ENCODE assay signal across 16 cellular contexts in genomic region chr1:37537378-37537777, GRCh38. TPM values are rescaled to one million over a fixed set of nuclear protein-coding genes. Genes with fewer than 3 reads are reported as not detected.
DNase-seq lines count a peak whose midpoint lies in the region; ATAC-seq, FAIRE-seq and TF ChIP-seq lines count a peak whose summit lies in the region.
"Had no signal": no experiment of that assay in that cellular context is flagged by ENCODE, and none has a peak within 500 bp of the region (broad histone marks: within the 10 kb centered on the region; RNA-seq: fewer than 3 reads in every experiment).

No MANE protein-coding gene starts in this region.

- no peak for TF ChIP-seq EP300 in K562 (IDR thresholded peaks at IDR 0.05; ENCODE audit: low read length)

- H3K27ac ChIP-seq in K562 (ENCODE audit: extremely low read depth, low read depth, low read length) (no peak overlapping the region), lower lobe of right lung (no peak overlapping the region), testis (no peak overlapping the region)
- H3K27ac ChIP-seq: neutrophil, SJSA1, suprapubic skin had no signal

- no peaks in the 10 kb centered on the region for H3K79me2 ChIP-seq in K562 (ENCODE audit: control insufficient read depth, insufficient read depth, low read length)

- in situ Hi-C loops in Caki2 (cut with HindIII; ENCODE audit: low pct_unique_long_range_greater_than_20kb, low sequenced_read_pairs), result no loop called here
- in situ Hi-C loops in K562 (cut with MboI), result no loop called here

- H3K4me2 ChIP-seq in K562 (ENCODE audit: insufficient read depth, low read length), result no peak overlapping the region

- TF ChIP-seq CTCF in K562 (IDR thresholded peaks at IDR 0.05 in 2 of 3, conservative IDR thresholded peaks at IDR 0.05 in 1 of 3; ENCODE audit: insufficient read depth in 2 of 3, low read depth in 1 of 3, low read length in 3 of 3) (no peak), lower lobe of right lung (IDR thresholded peaks at IDR 0.05) (no peak), testis (IDR thresholded peaks at IDR 0.05) (no peak)

- H3K9ac ChIP-seq in K562 (ENCODE audit: insufficient read depth in 1 of 2, low read depth in 2 of 2, low read length in 2 of 2), result no peak overlapping the region

- no peaks in the 10 kb centered on the region for H3K27me3 ChIP-seq in K562 (ENCODE audit: control insufficient read depth in 2 of 2, insufficient read depth in 2 of 2, low read length in 2 of 2)
- no peaks in the 10 kb centered on the region for H3K27me3 ChIP-seq in lower lobe of right lung (ENCODE audit: low read depth)
- no peaks in the 10 kb centered on the region for H3K27me3 ChIP-seq in testis
- H3K27me3 ChIP-seq: neutrophil, SJSA1, suprapubic skin had no signal

- H3K4me1 ChIP-seq in K562 (replicated peaks in 1 of 2; ENCODE audit: control insufficient read depth in 2 of 2, insufficient read depth in 2 of 2, low read length in 2 of 2), result peaks cover 0 to 2% of the 10 kb centered on the region in 2 experiments; a peak in 1 of 5 replicates
- H3K4me1 ChIP-seq in lower lobe of right lung, result peaks cover 9% of the 10 kb centered on the region
- H3K4me1 ChIP-seq in testis, result no peaks in the 10 kb centered on the region

- H3K36me3 ChIP-seq in K562 (ENCODE audit: control insufficient read depth, insufficient read depth, low read length), result peaks cover 67% of the 10 kb centered on the region
- H3K36me3 ChIP-seq in lower lobe of right lung, result peaks cover 70% of the 10 kb centered on the region
- H3K36me3 ChIP-seq in testis (ENCODE audit: low read depth, missing control alignments), result no peaks in the 10 kb centered on the region

- H3K9me3 ChIP-seq in K562 (replicated peaks; ENCODE audit: control insufficient read depth, insufficient read depth, low read depth, low read length) (no peaks in the 10 kb centered on the region), lower lobe of right lung (no peaks in the 10 kb centered on the region), testis (no peaks in the 10 kb centered on the region)
- H3K9me3 ChIP-seq: neutrophil, SJSA1, suprapubic skin had no signal

- no peak for FAIRE-seq in K562 (lab: Jason Lieb, UNC)
- FAIRE-seq: D721Med, islet of Langerhans had no signal

- H3K9me1 ChIP-seq in K562 (ENCODE audit: control insufficient read depth, insufficient read depth, low read length), result no peaks in the 10 kb centered on the region

- no peak overlapping the region for H2AFZ ChIP-seq in K562 (ENCODE audit: low read depth, low read length)

- DNase-seq in Caki2 (ENCODE audit: low read depth) (peak; percentile 52), NCI-H2107 (lab: John Stamatoyannopoulos, UW) (peak; percentile 36), K562 (ENCODE audit: extremely low read depth in 1 of 4, low spot score in 3 of 4) (no peak), lower lobe of right lung (no peak), cardiac septum (ENCODE audit: low spot score) (no peak), testis (no peak)
- DNase-seq: activated CD4-positive, CD25-positive, alpha-beta regulatory T cell; activated naive CD8-positive, alpha-beta T cell treated with anti-CD3 and anti-CD28 coated beads, Interleukin-2, amount 10 ng/mL, durations not matched to agents 7 days and 5 days; stimulated activated CD4-positive, alpha-beta T cell treated with anti-CD3 and anti-CD28 coated beads, Interleukin-2, amount 100 ng/mL, for 24 hours had no signal

- H3K4me3 ChIP-seq in K562 (no peak overlapping the region), lower lobe of right lung (no peak overlapping the region), testis (no peak overlapping the region)
- H3K4me3 ChIP-seq: SJSA1, suprapubic skin had no signal

- 64% methylated on average over 2 of the region's 2 CpGs for WGBS in K562 (ENCODE audit: insufficient coverage, low coverage, missing lambda C conversion rate)
- WGBS in testis, 2 donors, result 80 to 83% methylated on average over 2 of the region's 2 CpGs

- TF ChIP-seq RAD21 in K562 (CRISPR knock-in tag; conservative IDR thresholded peaks at IDR 0.05 in 1 of 2, IDR thresholded peaks at IDR 0.05 in 1 of 2), result no peak

- TF ChIP-seq POLR2A in K562 (conservative IDR thresholded peaks at IDR 0.05) (no peak), testis (IDR thresholded peaks at IDR 0.05) (no peak)

- POLR2A ChIA-PET in K562 (lab: Yijun Ruan, JAX), result interaction anchor here (0.6 to 1.9 kb wide), 2 partner anchors 13 to 15 kb away, joined by 3 to 5 read pairs; no protein-coding TSS in a partner anchor

- intact Hi-C loops in K562 (cut with micrococcal nuclease) (no loop called here), lower lobe of right lung (cut with DNase I) (no loop called here), cardiac septum (cut with DNase I) (no loop called here), testis (cut with DNase I; ENCODE audit: low total_unique reads) (no loop called here)

- BruUV-seq in K562 (replicated peaks; lab: Mats Ljungman, UMichigan), result TSS peak; percentile 26

- CTCF ChIA-PET in K562 (lab: Yijun Ruan, JAX; ENCODE audit: low intra/inter-chr PET ratio), result no interaction called here

- ATAC-seq in K562 (no peak), lower lobe of right lung (peak; percentile 7 to 57), HG03432 (IDR thresholded peaks at IDR 0.05; ENCODE audit: unreplicated experiment) (no peak), GM21717 (IDR thresholded peaks at IDR 0.05; ENCODE audit: unreplicated experiment) (no peak)

- H4K20me1 ChIP-seq in K562 (replicated peaks; ENCODE audit: control insufficient read depth, insufficient read depth, low read length), result no peaks in the 10 kb centered on the region

RNA-seq across cellular contexts. Expression of gene SNIP1, which starts 16.7 kb away (rescaled TPM):
- 9.1 and 24.2 TPM in 2 replicates for total RNA-seq in Caki2 (2014; rRNA removed; shearing (Covaris generic); ENCODE audit: low replicate concordance)
- total RNA-seq in K562 (2011; cell fraction: chromatin; rRNA removed; ENCODE audit: low replicate concordance), result 51.3 and 57.9 TPM in 2 replicates
- total RNA-seq in K562 (2011; cell fraction: nucleolus; rRNA removed), result 47.7 and 48.7 TPM in 2 replicates
- 49.1 and 51.2 TPM in 2 replicates for total RNA-seq in K562 (2011; cell fraction: nucleoplasm; rRNA removed)
- total RNA-seq in K562 (2014; rRNA removed) (25.7 and 25.9 TPM in 2 replicates), K562 (2014; rRNA removed; fragmentation: Illumina TruSeq; extraction: Trizol) (12.9 and 15.2 TPM in 2 replicates), K562 (2015; rRNA removed; fragmentation: Illumina TruSeq; extraction: Trizol) (15.3 and 16.6 TPM in 2 replicates), K562 (2021) (23.7 and 25.8 TPM in 2 replicates), lower lobe of right lung (13.9 TPM), cardiac septum (10.5 TPM), testis (10 to 100 TPM; 33.7 to 51.4 TPM)
- polyA plus RNA-seq in K562 (2011; rRNA removed) (12.0 and 13.7 TPM in 2 replicates), K562 (2014; fragmentation: Illumina TruSeq; extraction: Trizol) (11.9 and 14.6 TPM in 2 replicates), K562 (2014; fragmentation: Nextera tagmentation; extraction: Ambion mirVana) (1 to 10 TPM; 2.9 TPM), K562 (2014; rRNA removed) (11.5 and 15.4 TPM in 2 replicates), testis (ENCODE audit: insufficient read depth, low read depth, low replicate concordance) (16.8 TPM)
- 6.4 and 13.1 TPM in 2 replicates for polyA plus RNA-seq in K562 (2011; cell fraction: cytosol; rRNA removed)
- 14.2 and 17.2 TPM in 2 replicates for polyA plus RNA-seq in K562 (2011; cell fraction: nucleus; rRNA removed)
- polyA plus RNA-seq in K562 (2012), result 6.4 and 8.7 TPM in 2 replicates
- 20.7 and 23.2 TPM in 2 replicates for polyA minus RNA-seq in K562 (2011; rRNA and poly(A)+ RNA removed)
- 11.4 and 12.1 TPM in 2 replicates for polyA minus RNA-seq in K562 (2011; cell fraction: cytosol; rRNA and poly(A)+ RNA removed)
- 24.5 and 45.4 TPM in 2 replicates for polyA minus RNA-seq in K562 (2011; cell fraction: nucleus; rRNA and poly(A)+ RNA removed)

RNA-seq across cellular contexts. Expression of gene DNALI1, which starts 19.4 kb away (rescaled TPM):
- 0.72 and 2.5 TPM in 2 replicates for total RNA-seq in Caki2 (2014; rRNA removed; shearing (Covaris generic); ENCODE audit: low replicate concordance)
- total RNA-seq in K562 (2011; cell fraction: chromatin; rRNA removed; ENCODE audit: low replicate concordance), result 0.99 and 3.3 TPM in 2 replicates
- 1.7 and 2.8 TPM in 2 replicates for total RNA-seq in K562 (2011; cell fraction: nucleolus; rRNA removed)
- 1.6 and 3.2 TPM in 2 replicates for total RNA-seq in K562 (2011; cell fraction: nucleoplasm; rRNA removed)
- 0.78 and 1.0 TPM in 2 replicates for total RNA-seq in K562 (2014; rRNA removed)
- 0.87 and 1.1 TPM in 2 replicates for total RNA-seq in K562 (2014; rRNA removed; fragmentation: Illumina TruSeq; extraction: Trizol)
- total RNA-seq in K562 (2015; rRNA removed; fragmentation: Illumina TruSeq; extraction: Trizol), result 0.72 and 1.2 TPM in 2 replicates
- total RNA-seq in K562 (2021), result 0.89 and 2.2 TPM in 2 replicates
- polyA plus RNA-seq in K562 (2011; rRNA removed), result 1.0 and 1.2 TPM in 2 replicates
- 0.91 and 1.5 TPM in 2 replicates for polyA plus RNA-seq in K562 (2011; cell fraction: cytosol; rRNA removed)
- polyA plus RNA-seq in K562 (2011; cell fraction: nucleus; rRNA removed), result 4.1 and 9.0 TPM in 2 replicates
- 2.0 and 4.5 TPM in 2 replicates for polyA plus RNA-seq in K562 (2012)
- 1.3 and 1.7 TPM in 2 replicates for polyA plus RNA-seq in K562 (2014; fragmentation: Illumina TruSeq; extraction: Trizol)
- polyA plus RNA-seq in K562 (2014; fragmentation: Nextera tagmentation; extraction: Ambion mirVana), result 1 to 10 TPM in 1 of 2 experiments, under 1 TPM in 1; 0.87 to 2.0 TPM
- 1.5 and 5.6 TPM in 2 replicates for polyA plus RNA-seq in K562 (2014; rRNA removed)
- 0.48 and 0.84 TPM in 2 replicates for polyA minus RNA-seq in K562 (2011; rRNA and poly(A)+ RNA removed)
- polyA minus RNA-seq in K562 (2011; cell fraction: cytosol; rRNA and poly(A)+ RNA removed), result 0.38 and 2.1 TPM in 2 replicates
- 1.4 and 2.0 TPM in 2 replicates for polyA minus RNA-seq in K562 (2011; cell fraction: nucleus; rRNA and poly(A)+ RNA removed)
- 28.1 TPM for total RNA-seq in lower lobe of right lung
- total RNA-seq in cardiac septum, result 3.0 TPM
- 10 to 100 TPM; 50.5 to 73.0 TPM for total RNA-seq in testis
- polyA plus RNA-seq in testis (ENCODE audit: insufficient read depth, low read depth, low replicate concordance), result 216 TPM

RNA-seq across cellular contexts. Expression of gene MEAF6, which starts 22.8 kb away (rescaled TPM):
- total RNA-seq in Caki2 (2014; rRNA removed; shearing (Covaris generic); ENCODE audit: low replicate concordance), result 45.0 and 59.6 TPM in 2 replicates
- total RNA-seq in K562 (2011; cell fraction: chromatin; rRNA removed; ENCODE audit: low replicate concordance), result 74.7 and 79.0 TPM in 2 replicates
- total RNA-seq in K562 (2011; cell fraction: nucleolus; rRNA removed), result 41.5 and 45.5 TPM in 2 replicates
- 60.9 and 81.0 TPM in 2 replicates for total RNA-seq in K562 (2011; cell fraction: nucleoplasm; rRNA removed)
- 111 and 137 TPM in 2 replicates for total RNA-seq in K562 (2014; rRNA removed)
- 95.0 and 113 TPM in 2 replicates for total RNA-seq in K562 (2014; rRNA removed; fragmentation: Illumina TruSeq; extraction: Trizol)
- 89.2 and 92.3 TPM in 2 replicates for total RNA-seq in K562 (2015; rRNA removed; fragmentation: Illumina TruSeq; extraction: Trizol)
- 86.4 and 93.8 TPM in 2 replicates for total RNA-seq in K562 (2021)
- 70.0 and 77.3 TPM in 2 replicates for polyA plus RNA-seq in K562 (2011; rRNA removed)
- polyA plus RNA-seq in K562 (2011; cell fraction: cytosol; rRNA removed), result 37.7 and 68.5 TPM in 2 replicates
- 50.0 and 63.0 TPM in 2 replicates for polyA plus RNA-seq in K562 (2011; cell fraction: nucleus; rRNA removed)
- 67.6 and 77.9 TPM in 2 replicates for polyA plus RNA-seq in K562 (2012)
- 118 and 151 TPM in 2 replicates for polyA plus RNA-seq in K562 (2014; fragmentation: Illumina TruSeq; extraction: Trizol)
- polyA plus RNA-seq in K562 (2014; fragmentation: Nextera tagmentation; extraction: Ambion mirVana), result 10 to 100 TPM; 55.0 to 66.3 TPM
- polyA plus RNA-seq in K562 (2014; rRNA removed), result 109 and 110 TPM in 2 replicates
- polyA minus RNA-seq in K562 (2011; rRNA and poly(A)+ RNA removed), result 36.0 and 44.0 TPM in 2 replicates
- 20.2 and 28.3 TPM in 2 replicates for polyA minus RNA-seq in K562 (2011; cell fraction: cytosol; rRNA and poly(A)+ RNA removed)
- 30.8 and 52.4 TPM in 2 replicates for polyA minus RNA-seq in K562 (2011; cell fraction: nucleus; rRNA and poly(A)+ RNA removed)
- 59.5 TPM for total RNA-seq in lower lobe of right lung
- total RNA-seq in cardiac septum, result 40.1 TPM
- 100 to 1,000 TPM; 134 to 140 TPM for total RNA-seq in testis
- 132 TPM for polyA plus RNA-seq in testis (ENCODE audit: insufficient read depth, low read depth, low replicate concordance)

RNA-seq across cellular contexts. Expression of gene GNL2, which starts 58.4 kb away (rescaled TPM):
- 15.6 and 31.0 TPM in 2 replicates for total RNA-seq in Caki2 (2014; rRNA removed; shearing (Covaris generic); ENCODE audit: low replicate concordance)
- total RNA-seq in K562 (2011; cell fraction: chromatin; rRNA removed; ENCODE audit: low replicate concordance), result 189 and 334 TPM in 2 replicates
- total RNA-seq in K562 (2011; cell fraction: nucleolus; rRNA removed), result 134 and 160 TPM in 2 replicates
- 181 and 229 TPM in 2 replicates for total RNA-seq in K562 (2011; cell fraction: nucleoplasm; rRNA removed)
- total RNA-seq in K562 (2014; rRNA removed) (245 and 263 TPM in 2 replicates), K562 (2014; rRNA removed; fragmentation: Illumina TruSeq; extraction: Trizol) (343 and 388 TPM in 2 replicates), K562 (2015; rRNA removed; fragmentation: Illumina TruSeq; extraction: Trizol) (330 and 347 TPM in 2 replicates), K562 (2021) (145 and 156 TPM in 2 replicates), lower lobe of right lung (37.5 TPM), cardiac septum (24.1 TPM), testis (10 to 100 TPM; 57.4 to 78.7 TPM)
- polyA plus RNA-seq in K562 (2011; rRNA removed) (132 and 165 TPM in 2 replicates), K562 (2014; fragmentation: Illumina TruSeq; extraction: Trizol) (253 and 318 TPM in 2 replicates), K562 (2014; fragmentation: Nextera tagmentation; extraction: Ambion mirVana) (100 to 1,000 TPM; 166 to 371 TPM), K562 (2014; rRNA removed) (205 and 232 TPM in 2 replicates), testis (ENCODE audit: insufficient read depth, low read depth, low replicate concordance) (34.4 TPM)
- 37.0 and 52.4 TPM in 2 replicates for polyA plus RNA-seq in K562 (2011; cell fraction: cytosol; rRNA removed)
- polyA plus RNA-seq in K562 (2011; cell fraction: nucleus; rRNA removed), result 99.3 and 135 TPM in 2 replicates
- 109 and 153 TPM in 2 replicates for polyA plus RNA-seq in K562 (2012)
- 223 and 224 TPM in 2 replicates for polyA minus RNA-seq in K562 (2011; rRNA and poly(A)+ RNA removed)
- polyA minus RNA-seq in K562 (2011; cell fraction: cytosol; rRNA and poly(A)+ RNA removed), result 118 and 127 TPM in 2 replicates
- polyA minus RNA-seq in K562 (2011; cell fraction: nucleus; rRNA and poly(A)+ RNA removed), result 104 and 173 TPM in 2 replicates

Comparison
In these comparisons a context has a peak if more than half of its experiments do, and no peak if none do; other contexts are left out.
1. DNase-seq: peak in Caki2 (single experiment) and NCI-H2107 (single experiment); none in K562 (0 of 4), lower lobe of right lung (single experiment), cardiac septum (single experiment) and testis (single experiment).
2. ATAC-seq: peak in lower lobe of right lung (2 of 2); none in K562 (single experiment), HG03432 (single experiment) and GM21717 (single experiment).